In the genomic region with DNA sequence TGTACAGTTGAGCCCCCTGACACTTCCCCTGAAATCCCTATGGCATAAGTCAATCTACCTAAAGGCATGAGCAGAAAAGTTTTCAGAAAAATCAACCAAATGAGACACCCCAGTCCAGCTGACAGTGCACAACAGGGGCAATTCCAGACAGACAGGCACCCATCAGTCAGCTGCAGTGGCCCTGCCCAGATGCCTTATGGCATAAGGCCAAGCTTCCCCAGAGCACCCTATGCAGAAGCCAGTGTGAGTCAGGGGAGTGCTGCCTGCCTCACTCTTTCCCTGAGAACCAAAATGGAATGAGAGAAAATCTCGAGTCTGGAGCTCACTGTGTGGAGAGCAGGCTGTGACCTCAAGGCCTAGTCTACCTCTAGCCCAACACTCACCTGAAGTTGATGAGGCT, we compare ENCODE assay signal across 13 cellular contexts. TPM values are rescaled to one million over a fixed set of nuclear protein-coding genes. Genes with fewer than 3 reads are reported as not detected.
DNase-seq lines count a peak whose midpoint lies in the region; ATAC-seq, FAIRE-seq and TF ChIP-seq lines count a peak whose summit lies in the region.
"Had no signal": no experiment of that assay in that cellular context is flagged by ENCODE, and none has a peak within 500 bp of the region (broad histone marks: within the 10 kb centered on the region; RNA-seq: fewer than 3 reads in every experiment).

No MANE protein-coding gene starts in this region.

- H3K18ac ChIP-seq in mesendoderm (ENCODE audit: low read length), result no peak overlapping the region

- H3K4me3 ChIP-seq in BE2C (ENCODE audit: low read depth, low read length) (no peak overlapping the region), MG63 (no peak overlapping the region), mesendoderm (ENCODE audit: low read length) (no peak overlapping the region)

- H3K79me2 ChIP-seq in mesendoderm (ENCODE audit: control insufficient read depth, insufficient read depth, low read length), result no peaks in the 10 kb centered on the region

- no peak overlapping the region for H2AK5ac ChIP-seq in mesendoderm (ENCODE audit: low read length)

- no peak overlapping the region for H2BK15ac ChIP-seq in mesendoderm (replicated peaks; ENCODE audit: low read depth)

- peaks cover 35% of the 10 kb centered on the region for H3K4me1 ChIP-seq in BE2C
- peaks cover 2% of the 10 kb centered on the region for H3K4me1 ChIP-seq in mesendoderm (ENCODE audit: control insufficient read depth, low read depth, low read length)

- H3K27me3 ChIP-seq in BE2C (no peaks in the 10 kb centered on the region), MG63 (no peaks in the 10 kb centered on the region), mesendoderm (ENCODE audit: insufficient read depth, low read length, poor library complexity) (no peaks in the 10 kb centered on the region)

- no peak overlapping the region for H4K5ac ChIP-seq in mesendoderm (ENCODE audit: low read length)

- no peak overlapping the region for H3K4ac ChIP-seq in mesendoderm (ENCODE audit: low read depth, low read length)

- no peak overlapping the region for H4K8ac ChIP-seq in mesendoderm (ENCODE audit: low read depth, low read length)

- ATAC-seq in GM19467 (IDR thresholded peaks at IDR 0.05; ENCODE audit: unreplicated experiment), result no peak
- no peak for ATAC-seq in omental fat pad (ENCODE audit: low FRiP score)

- no peaks in the 10 kb centered on the region for H3K9me3 ChIP-seq in BE2C
- no peaks in the 10 kb centered on the region for H3K9me3 ChIP-seq in MG63

- no peak overlapping the region for H3K4me2 ChIP-seq in mesendoderm (ENCODE audit: low read length)

- WGBS in mesendoderm (ENCODE audit: extremely low coverage, insufficient coverage, low lambda C conversion rate), result no CpG with 5 or more reads among the region's 1 CpG

- no peak overlapping the region for H2BK5ac ChIP-seq in mesendoderm (ENCODE audit: low read length)

- no peak overlapping the region for H3K23ac ChIP-seq in mesendoderm (ENCODE audit: low read length)

- peak overlapping the region; percentile 26 for H3K56ac ChIP-seq in mesendoderm (ENCODE audit: low read length)

- TF ChIP-seq CTCF in BE2C (IDR thresholded peaks at IDR 0.05; ENCODE audit: low read depth, low read length) (no peak), omental fat pad (IDR thresholded peaks at IDR 0.05) (no peak)

- no peak for FAIRE-seq in GM12892 (lab: Jason Lieb, UNC)

- peak; percentile 87 for DNase-seq in BE2C
- DNase-seq in MG63, result peak; percentile 61
- peak in 34 of 61 donors; percentile 9 to 54 (median 28) for DNase-seq in caudate nucleus (lab: John Stamatoyannopoulos, UW)
- DNase-seq in mesendoderm, result no peak
- no peak for DNase-seq in SKM-1 (lab: John Stamatoyannopoulos, UW; ENCODE audit: unreplicated experiment)
- DNase-seq in omental fat pad (ENCODE audit: low spot score), result no peak
- DNase-seq in GM12892 (ENCODE audit: insufficient read length), result no peak
- DNase-seq: Calu3, left cardiac atrium, SIG-M5 had no signal

- no peak for TF ChIP-seq POLR2A in GM12892 (IDR thresholded peaks at IDR 0.05; ENCODE audit: low read depth, low read length)

- H3K36me3 ChIP-seq in BE2C (peaks cover 75% of the 10 kb centered on the region), MG63 (peaks cover 83% of the 10 kb centered on the region), mesendoderm (ENCODE audit: control insufficient read depth, insufficient read depth, low read length) (peaks cover 7% of the 10 kb centered on the region)

- H3K9ac ChIP-seq in mesendoderm (ENCODE audit: low read length), result no peak overlapping the region

- H2BK120ac ChIP-seq in mesendoderm (ENCODE audit: low read depth, low read length), result no peak overlapping the region

- H3K27ac ChIP-seq in caudate nucleus (ENCODE audit: low read depth, low read length) (peak overlapping the region; percentile 90), mesendoderm (ENCODE audit: low read depth, low read length) (no peak overlapping the region)

- no peaks in the 10 kb centered on the region for H3K79me1 ChIP-seq in mesendoderm (ENCODE audit: low read length)

RNA-seq across cellular contexts. Expression of a gene that starts 38.1 kb away (rescaled TPM):
- polyA plus RNA-seq in BE2C (2012; ENCODE audit: insufficient read depth, insufficient read length, low read depth), result not detected
- not detected in 2 replicates for total RNA-seq in MG63 (2014; rRNA removed; shearing (Covaris generic); ENCODE audit: low replicate concordance)
- not detected for polyA plus RNA-seq in mesendoderm (2013, experiment 1 of 2)
- polyA plus RNA-seq in mesendoderm (2013, experiment 2 of 2), result not detected
- 100 to 1,000 TPM in 1 of 4 donors, 10 to 100 TPM in 2, 1 to 10 TPM in 1; 6.5 to 162 (median 41.3) TPM for total RNA-seq in omental fat pad
- polyA plus RNA-seq in GM12892 (2012; ENCODE audit: missing spikeins), result not detected
- total RNA-seq: Calu3, epithelial cell of proximal tubule had no signal
- polyA plus RNA-seq: IgD-negative memory B cell had no signal

RNA-seq across cellular contexts. Expression of a gene that starts 56.1 kb away (rescaled TPM):
- 23.1 TPM for polyA plus RNA-seq in BE2C (2012; ENCODE audit: insufficient read depth, insufficient read length, low read depth)
- total RNA-seq in MG63 (2014; rRNA removed; shearing (Covaris generic); ENCODE audit: low replicate concordance), result 14.1 and 15.9 TPM in 2 replicates
- 7.0 TPM for polyA plus RNA-seq in mesendoderm (2013, experiment 1 of 2)
- 6.7 TPM for polyA plus RNA-seq in mesendoderm (2013, experiment 2 of 2)
- 10 to 100 TPM; 17.3 to 48.5 (median 17.4) TPM for total RNA-seq in omental fat pad
- 5.2 TPM for polyA plus RNA-seq in GM12892 (2012; ENCODE audit: missing spikeins)

RNA-seq across cellular contexts. Expression of a gene that starts 57.9 kb away (rescaled TPM):
- 24.8 TPM for polyA plus RNA-seq in BE2C (2012; ENCODE audit: insufficient read depth, insufficient read length, low read depth)
- 14.9 and 20.6 TPM in 2 replicates for total RNA-seq in MG63 (2014; rRNA removed; shearing (Covaris generic); ENCODE audit: low replicate concordance)
- polyA plus RNA-seq in mesendoderm (2013, experiment 1 of 2), result 87.4 TPM
- 86.9 TPM for polyA plus RNA-seq in mesendoderm (2013, experiment 2 of 2)
- total RNA-seq in omental fat pad, result 1 to 10 TPM; 3.5 to 5.3 (median 4.1) TPM
- 15.7 TPM for polyA plus RNA-seq in GM12892 (2012; ENCODE audit: missing spikeins)

Comparison
In these comparisons a context has a peak if more than half of its experiments do, and no peak if none do; other contexts are left out.
1. DNase-seq: peak in BE2C (single experiment), MG63 (single experiment) and caudate nucleus (34 of 61); none in mesendoderm (single experiment), SKM-1 (single experiment), omental fat pad (single experiment) and GM12892 (single experiment).